1 cellular context compared by ENCODE assay signal in the genomic region with DNA sequence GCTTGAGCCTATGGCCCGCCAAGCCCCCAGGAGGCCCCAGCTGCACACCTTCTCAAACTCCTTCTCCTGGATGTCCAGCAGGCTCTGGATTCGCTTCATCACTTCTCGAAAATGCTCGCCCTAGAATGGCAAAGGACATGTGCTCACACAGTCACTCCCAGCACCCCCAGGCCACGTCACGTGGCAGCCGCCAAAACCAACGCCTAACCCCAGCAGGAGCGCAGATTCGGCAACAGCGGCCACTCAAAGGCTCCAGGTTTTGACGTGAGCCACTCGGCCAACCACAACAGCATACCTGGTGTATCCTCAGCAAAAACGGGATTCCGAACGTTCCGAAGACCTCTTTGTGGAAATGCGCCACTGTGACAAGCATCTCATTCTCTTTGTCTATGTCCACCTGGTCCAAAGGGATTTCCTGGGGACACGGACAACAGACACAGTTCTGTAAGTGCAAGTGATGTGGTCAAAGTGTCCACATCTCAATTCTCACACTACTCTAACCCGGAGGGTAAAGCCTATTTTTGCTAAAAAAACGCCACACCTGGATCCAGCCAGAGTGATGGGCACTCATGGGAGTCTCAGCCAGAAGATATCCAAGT.
TF ChIP-seq lines count a peak whose summit lies in the region.

No MANE protein-coding gene starts in this region.

TF ChIP-seq in GM12878, 131 proteins besides CTCF, POLR2A, EP300 and RAD21:
- no peak for TF ChIP-seq SMARCA5 (IDR thresholded peaks at IDR 0.05)
- no peak for TF ChIP-seq TAF1 (IDR thresholded peaks at IDR 0.05; ENCODE audit: borderline replicate concordance, low read depth, low read length)
- no peak for TF ChIP-seq EZH2 (IDR thresholded peaks at IDR 0.05; ENCODE audit: borderline replicate concordance, control insufficient read depth, low read depth, low read length)
- TF ChIP-seq KAT2A (conservative IDR thresholded peaks at IDR 0.05; ENCODE audit: control insufficient read depth, low read depth, low read length) = no peak
- TF ChIP-seq TARDBP (IDR thresholded peaks at IDR 0.05; ENCODE audit: borderline replicate concordance) = no peak
- no peak for TF ChIP-seq SREBF1 (IDR thresholded peaks at IDR 0.05; ENCODE audit: low read length)
- TF ChIP-seq, protein P1, sequence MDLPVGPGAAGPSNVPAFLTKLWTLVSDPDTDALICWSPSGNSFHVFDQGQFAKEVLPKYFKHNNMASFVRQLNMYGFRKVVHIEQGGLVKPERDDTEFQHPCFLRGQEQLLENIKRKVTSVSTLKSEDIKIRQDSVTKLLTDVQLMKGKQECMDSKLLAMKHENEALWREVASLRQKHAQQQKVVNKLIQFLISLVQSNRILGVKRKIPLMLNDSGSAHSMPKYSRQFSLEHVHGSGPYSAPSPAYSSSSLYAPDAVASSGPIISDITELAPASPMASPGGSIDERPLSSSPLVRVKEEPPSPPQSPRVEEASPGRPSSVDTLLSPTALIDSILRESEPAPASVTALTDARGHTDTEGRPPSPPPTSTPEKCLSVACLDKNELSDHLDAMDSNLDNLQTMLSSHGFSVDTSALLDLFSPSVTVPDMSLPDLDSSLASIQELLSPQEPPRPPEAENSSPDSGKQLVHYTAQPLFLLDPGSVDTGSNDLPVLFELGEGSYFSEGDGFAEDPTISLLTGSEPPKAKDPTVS (IDR thresholded peaks at IDR 0.05; ENCODE audit: low read depth, low read length) = no peak
- no peak for TF ChIP-seq NBN (IDR thresholded peaks at IDR 0.05)
- no peak for TF ChIP-seq HDAC6 (IDR thresholded peaks at IDR 0.05; ENCODE audit: unreplicated experiment)
- TF ChIP-seq, protein P2, sequence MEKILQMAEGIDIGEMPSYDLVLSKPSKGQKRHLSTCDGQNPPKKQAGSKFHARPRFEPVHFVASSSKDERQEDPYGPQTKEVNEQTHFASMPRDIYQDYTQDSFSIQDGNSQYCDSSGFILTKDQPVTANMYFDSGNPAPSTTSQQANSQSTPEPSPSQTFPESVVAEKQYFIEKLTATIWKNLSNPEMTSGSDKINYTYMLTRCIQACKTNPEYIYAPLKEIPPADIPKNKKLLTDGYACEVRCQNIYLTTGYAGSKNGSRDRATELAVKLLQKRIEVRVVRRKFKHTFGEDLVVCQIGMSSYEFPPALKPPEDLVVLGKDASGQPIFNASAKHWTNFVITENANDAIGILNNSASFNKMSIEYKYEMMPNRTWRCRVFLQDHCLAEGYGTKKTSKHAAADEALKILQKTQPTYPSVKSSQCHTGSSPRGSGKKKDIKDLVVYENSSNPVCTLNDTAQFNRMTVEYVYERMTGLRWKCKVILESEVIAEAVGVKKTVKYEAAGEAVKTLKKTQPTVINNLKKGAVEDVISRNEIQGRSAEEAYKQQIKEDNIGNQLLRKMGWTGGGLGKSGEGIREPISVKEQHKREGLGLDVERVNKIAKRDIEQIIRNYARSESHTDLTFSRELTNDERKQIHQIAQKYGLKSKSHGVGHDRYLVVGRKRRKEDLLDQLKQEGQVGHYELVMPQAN (conservative IDR thresholded peaks at IDR 0.05) = no peak
